Comparison of ENCODE assay signal across 1 cellular context in the genomic region with DNA sequence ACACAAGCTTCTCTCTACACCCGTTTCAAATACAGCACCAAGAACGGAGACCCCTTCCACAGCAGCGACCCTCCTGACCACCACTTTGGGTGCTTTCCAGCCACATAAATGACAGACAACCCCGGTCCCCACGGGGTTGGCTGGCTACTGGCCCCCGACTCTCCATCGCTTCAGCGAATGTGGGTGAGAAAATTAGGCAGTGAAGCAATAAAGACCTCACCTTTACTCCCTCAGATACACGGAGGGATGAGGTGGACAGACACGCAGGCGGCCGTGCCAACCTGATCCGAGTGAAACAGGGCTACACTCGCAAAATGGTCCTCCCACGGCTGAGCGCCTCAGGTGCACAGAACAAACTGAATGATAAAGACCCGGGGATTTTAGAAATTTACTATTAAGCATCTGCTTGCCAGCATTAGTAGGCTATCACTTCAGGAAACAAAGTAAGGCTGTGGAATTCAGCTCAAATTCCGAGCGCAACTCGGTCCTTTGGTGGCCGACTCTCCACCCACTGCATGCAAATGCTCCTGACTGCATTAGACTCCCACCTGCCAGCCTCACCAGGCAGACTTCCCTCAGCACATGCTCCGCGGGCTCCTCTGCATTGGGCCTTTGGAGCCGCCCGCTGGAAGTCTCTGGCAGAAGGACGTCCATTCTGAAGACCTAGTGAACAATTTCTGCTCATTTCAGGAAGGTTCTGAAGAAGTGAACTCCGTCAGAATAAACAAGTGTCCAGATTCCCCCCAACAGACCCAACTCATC.
TF ChIP-seq lines count a peak whose summit lies in the region.

No MANE protein-coding gene starts in this region.

TF ChIP-seq in WTC11, 78 proteins besides CTCF, POLR2A, EP300 and RAD21 (continued from another document):
- TF ChIP-seq, protein P1, sequence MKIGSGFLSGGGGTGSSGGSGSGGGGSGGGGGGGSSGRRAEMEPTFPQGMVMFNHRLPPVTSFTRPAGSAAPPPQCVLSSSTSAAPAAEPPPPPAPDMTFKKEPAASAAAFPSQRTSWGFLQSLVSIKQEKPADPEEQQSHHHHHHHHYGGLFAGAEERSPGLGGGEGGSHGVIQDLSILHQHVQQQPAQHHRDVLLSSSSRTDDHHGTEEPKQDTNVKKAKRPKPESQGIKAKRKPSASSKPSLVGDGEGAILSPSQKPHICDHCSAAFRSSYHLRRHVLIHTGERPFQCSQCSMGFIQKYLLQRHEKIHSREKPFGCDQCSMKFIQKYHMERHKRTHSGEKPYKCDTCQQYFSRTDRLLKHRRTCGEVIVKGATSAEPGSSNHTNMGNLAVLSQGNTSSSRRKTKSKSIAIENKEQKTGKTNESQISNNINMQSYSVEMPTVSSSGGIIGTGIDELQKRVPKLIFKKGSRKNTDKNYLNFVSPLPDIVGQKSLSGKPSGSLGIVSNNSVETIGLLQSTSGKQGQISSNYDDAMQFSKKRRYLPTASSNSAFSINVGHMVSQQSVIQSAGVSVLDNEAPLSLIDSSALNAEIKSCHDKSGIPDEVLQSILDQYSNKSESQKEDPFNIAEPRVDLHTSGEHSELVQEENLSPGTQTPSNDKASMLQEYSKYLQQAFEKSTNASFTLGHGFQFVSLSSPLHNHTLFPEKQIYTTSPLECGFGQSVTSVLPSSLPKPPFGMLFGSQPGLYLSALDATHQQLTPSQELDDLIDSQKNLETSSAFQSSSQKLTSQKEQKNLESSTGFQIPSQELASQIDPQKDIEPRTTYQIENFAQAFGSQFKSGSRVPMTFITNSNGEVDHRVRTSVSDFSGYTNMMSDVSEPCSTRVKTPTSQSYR (CRISPR knock-in tag; IDR thresholded peaks at IDR 0.05) = no peak
- no peak for TF ChIP-seq JAZF1 (CRISPR knock-in tag; IDR thresholded peaks at IDR 0.05)
- TF ChIP-seq, protein P2, sequence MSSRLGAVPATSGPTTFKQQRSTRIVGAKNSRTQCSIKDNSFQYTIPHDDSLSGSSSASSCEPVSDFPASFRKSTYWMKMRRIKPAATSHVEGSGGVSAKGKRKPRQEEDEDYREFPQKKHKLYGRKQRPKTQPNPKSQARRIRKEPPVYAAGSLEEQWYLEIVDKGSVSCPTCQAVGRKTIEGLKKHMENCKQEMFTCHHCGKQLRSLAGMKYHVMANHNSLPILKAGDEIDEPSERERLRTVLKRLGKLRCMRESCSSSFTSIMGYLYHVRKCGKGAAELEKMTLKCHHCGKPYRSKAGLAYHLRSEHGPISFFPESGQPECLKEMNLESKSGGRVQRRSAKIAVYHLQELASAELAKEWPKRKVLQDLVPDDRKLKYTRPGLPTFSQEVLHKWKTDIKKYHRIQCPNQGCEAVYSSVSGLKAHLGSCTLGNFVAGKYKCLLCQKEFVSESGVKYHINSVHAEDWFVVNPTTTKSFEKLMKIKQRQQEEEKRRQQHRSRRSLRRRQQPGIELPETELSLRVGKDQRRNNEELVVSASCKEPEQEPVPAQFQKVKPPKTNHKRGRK (CRISPR knock-in tag; IDR thresholded peaks at IDR 0.05; ENCODE audit: borderline replicate concordance) = no peak
- TF ChIP-seq, protein P3, sequence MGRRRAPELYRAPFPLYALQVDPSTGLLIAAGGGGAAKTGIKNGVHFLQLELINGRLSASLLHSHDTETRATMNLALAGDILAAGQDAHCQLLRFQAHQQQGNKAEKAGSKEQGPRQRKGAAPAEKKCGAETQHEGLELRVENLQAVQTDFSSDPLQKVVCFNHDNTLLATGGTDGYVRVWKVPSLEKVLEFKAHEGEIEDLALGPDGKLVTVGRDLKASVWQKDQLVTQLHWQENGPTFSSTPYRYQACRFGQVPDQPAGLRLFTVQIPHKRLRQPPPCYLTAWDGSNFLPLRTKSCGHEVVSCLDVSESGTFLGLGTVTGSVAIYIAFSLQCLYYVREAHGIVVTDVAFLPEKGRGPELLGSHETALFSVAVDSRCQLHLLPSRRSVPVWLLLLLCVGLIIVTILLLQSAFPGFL (CRISPR knock-in tag; IDR thresholded peaks at IDR 0.05; ENCODE audit: borderline replicate concordance) = no peak
- no peak for TF ChIP-seq JUN (CRISPR knock-in tag; IDR thresholded peaks at IDR 0.05)
